Comparison of ENCODE assay signal across 1 cellular context in genomic region chr20:41340327-41341055, GRCh38.
A peak's percentile ranks its signal among the peaks of the same experiment; 100 is the strongest.
TF ChIP-seq lines count a peak whose summit lies in the region.

A gene with protein sequence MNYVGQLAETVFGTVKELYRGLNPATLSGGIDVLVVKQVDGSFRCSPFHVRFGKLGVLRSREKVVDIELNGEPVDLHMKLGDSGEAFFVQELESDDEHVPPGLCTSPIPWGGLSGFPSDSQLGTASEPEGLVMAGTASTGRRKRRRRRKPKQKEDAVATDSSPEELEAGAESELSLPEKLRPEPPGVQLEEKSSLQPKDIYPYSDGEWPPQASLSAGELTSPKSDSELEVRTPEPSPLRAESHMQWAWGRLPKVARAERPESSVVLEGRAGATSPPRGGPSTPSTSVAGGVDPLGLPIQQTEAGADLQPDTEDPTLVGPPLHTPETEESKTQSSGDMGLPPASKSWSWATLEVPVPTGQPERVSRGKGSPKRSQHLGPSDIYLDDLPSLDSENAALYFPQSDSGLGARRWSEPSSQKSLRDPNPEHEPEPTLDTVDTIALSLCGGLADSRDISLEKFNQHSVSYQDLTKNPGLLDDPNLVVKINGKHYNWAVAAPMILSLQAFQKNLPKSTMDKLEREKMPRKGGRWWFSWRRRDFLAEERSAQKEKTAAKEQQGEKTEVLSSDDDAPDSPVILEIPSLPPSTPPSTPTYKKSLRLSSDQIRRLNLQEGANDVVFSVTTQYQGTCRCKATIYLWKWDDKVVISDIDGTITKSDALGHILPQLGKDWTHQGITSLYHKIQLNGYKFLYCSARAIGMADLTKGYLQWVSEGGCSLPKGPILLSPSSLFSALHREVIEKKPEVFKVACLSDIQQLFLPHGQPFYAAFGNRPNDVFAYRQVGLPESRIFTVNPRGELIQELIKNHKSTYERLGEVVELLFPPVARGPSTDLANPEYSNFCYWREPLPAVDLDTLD (plus strand): TSS chr20:41340821. CDS start chr20:41345804, 4,983 bp downstream.

TF ChIP-seq in IMR-90, 13 proteins besides CTCF, POLR2A, EP300 and RAD21 (continued from another document):
- TF ChIP-seq, protein P1, sequence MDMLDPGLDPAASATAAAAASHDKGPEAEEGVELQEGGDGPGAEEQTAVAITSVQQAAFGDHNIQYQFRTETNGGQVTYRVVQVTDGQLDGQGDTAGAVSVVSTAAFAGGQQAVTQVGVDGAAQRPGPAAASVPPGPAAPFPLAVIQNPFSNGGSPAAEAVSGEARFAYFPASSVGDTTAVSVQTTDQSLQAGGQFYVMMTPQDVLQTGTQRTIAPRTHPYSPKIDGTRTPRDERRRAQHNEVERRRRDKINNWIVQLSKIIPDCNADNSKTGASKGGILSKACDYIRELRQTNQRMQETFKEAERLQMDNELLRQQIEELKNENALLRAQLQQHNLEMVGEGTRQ (IDR thresholded peaks at IDR 0.05; ENCODE audit: low read depth, low read length) = no peak
- peak; percentile 47; the same call in 1 of the 2 replicates for TF ChIP-seq MAZ (IDR thresholded peaks at IDR 0.05; ENCODE audit: borderline replicate concordance, low read depth, low read length)
- TF ChIP-seq MAFK (IDR thresholded peaks at IDR 0.05; ENCODE audit: low read depth, low read length) = no peak
- TF ChIP-seq RCOR1 (IDR thresholded peaks at IDR 0.05; ENCODE audit: insufficient replicate concordance, low read length) = no peak
- TF ChIP-seq NFE2L2 (IDR thresholded peaks at IDR 0.05; ENCODE audit: low read depth, low read length) = no peak
